1 cellular context compared by ENCODE assay signal in the genomic region with DNA sequence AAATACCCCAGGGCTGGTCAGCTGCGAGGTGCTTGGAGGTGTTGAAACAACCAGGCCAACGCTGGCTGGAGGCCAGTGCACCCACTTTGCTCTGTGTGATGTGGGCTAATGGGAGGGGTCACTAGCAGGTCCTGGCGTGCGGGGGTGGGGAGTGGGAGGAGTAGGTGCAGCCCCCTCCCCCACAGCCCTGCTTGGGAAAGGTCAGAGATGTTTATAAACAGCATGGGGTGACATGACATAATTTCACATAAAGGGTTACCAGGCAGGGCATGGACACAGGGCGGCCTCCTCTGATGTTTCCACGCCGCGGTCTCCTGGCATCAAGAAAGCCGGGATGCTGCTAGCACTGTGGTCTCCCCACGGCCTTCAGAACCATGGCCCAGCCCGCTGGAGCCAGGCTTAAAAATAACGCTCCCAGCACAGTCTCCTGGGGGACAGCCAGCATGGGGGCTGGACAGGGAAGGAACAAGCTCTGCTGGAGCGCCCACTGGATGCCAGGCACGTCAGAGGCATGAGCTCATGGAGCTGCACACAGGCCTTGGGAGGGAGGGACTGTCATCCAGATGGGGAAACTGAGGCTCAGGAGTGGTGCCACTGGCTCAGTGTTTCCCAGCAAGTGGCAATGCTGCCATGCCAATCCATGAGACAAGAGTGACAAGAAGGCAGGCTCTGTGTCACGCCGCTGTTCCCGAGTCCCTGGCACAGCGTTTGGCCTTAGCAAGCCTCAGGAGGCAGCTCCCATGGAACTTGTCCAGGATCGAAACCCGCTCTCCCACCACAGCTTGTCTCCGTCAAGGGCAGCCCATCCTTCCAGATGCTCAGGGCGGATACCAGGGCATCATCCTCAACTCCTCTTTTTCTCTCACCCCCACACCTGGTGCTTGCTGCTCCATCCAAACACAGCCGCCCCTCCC.
TF ChIP-seq lines count a peak whose summit lies in the region.

No MANE protein-coding gene starts in this region.

TF ChIP-seq in HepG2, 621 proteins besides CTCF, POLR2A, EP300 and RAD21 (continued from another document and continues in another):
- peak; percentile 97 for TF ChIP-seq ZSCAN21 (CRISPR knock-in tag; IDR thresholded peaks at IDR 0.05; ENCODE audit: borderline replicate concordance)
- peak; percentile 26 for TF ChIP-seq SRSF1 (optimal IDR thresholded peaks at IDR 0.05; ENCODE audit: low read depth, low read length)
- peak; percentile 18; the same call in 1 of the 2 replicates for TF ChIP-seq ZNF713 (CRISPR knock-in tag; IDR thresholded peaks at IDR 0.05)
- TF ChIP-seq, protein P1, sequence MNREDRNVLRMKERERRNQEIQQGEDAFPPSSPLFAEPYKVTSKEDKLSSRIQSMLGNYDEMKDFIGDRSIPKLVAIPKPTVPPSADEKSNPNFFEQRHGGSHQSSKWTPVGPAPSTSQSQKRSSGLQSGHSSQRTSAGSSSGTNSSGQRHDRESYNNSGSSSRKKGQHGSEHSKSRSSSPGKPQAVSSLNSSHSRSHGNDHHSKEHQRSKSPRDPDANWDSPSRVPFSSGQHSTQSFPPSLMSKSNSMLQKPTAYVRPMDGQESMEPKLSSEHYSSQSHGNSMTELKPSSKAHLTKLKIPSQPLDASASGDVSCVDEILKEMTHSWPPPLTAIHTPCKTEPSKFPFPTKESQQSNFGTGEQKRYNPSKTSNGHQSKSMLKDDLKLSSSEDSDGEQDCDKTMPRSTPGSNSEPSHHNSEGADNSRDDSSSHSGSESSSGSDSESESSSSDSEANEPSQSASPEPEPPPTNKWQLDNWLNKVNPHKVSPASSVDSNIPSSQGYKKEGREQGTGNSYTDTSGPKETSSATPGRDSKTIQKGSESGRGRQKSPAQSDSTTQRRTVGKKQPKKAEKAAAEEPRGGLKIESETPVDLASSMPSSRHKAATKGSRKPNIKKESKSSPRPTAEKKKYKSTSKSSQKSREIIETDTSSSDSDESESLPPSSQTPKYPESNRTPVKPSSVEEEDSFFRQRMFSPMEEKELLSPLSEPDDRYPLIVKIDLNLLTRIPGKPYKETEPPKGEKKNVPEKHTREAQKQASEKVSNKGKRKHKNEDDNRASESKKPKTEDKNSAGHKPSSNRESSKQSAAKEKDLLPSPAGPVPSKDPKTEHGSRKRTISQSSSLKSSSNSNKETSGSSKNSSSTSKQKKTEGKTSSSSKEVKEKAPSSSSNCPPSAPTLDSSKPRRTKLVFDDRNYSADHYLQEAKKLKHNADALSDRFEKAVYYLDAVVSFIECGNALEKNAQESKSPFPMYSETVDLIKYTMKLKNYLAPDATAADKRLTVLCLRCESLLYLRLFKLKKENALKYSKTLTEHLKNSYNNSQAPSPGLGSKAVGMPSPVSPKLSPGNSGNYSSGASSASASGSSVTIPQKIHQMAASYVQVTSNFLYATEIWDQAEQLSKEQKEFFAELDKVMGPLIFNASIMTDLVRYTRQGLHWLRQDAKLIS (CRISPR knock-in tag; IDR thresholded peaks at IDR 0.05) = peak; percentile 12; the same call in 1 of the 2 replicates
- no peak for TF ChIP-seq MAFG (CRISPR knock-in tag; IDR thresholded peaks at IDR 0.05)
- peak; percentile 88; the same call in 1 of the 2 replicates for TF ChIP-seq MIER2 (CRISPR knock-in tag; IDR thresholded peaks at IDR 0.05)
- peak; percentile 91 for TF ChIP-seq ZNF792 (CRISPR knock-in tag; IDR thresholded peaks at IDR 0.05)
- peak; percentile 96 for TF ChIP-seq ZSCAN9 (CRISPR knock-in tag; IDR thresholded peaks at IDR 0.05; ENCODE audit: borderline replicate concordance)
- peak; percentile 72; the same call in 1 of the 2 replicates for TF ChIP-seq NFIB (CRISPR knock-in tag; IDR thresholded peaks at IDR 0.05; ENCODE audit: borderline replicate concordance)
- TF ChIP-seq, protein P2, sequence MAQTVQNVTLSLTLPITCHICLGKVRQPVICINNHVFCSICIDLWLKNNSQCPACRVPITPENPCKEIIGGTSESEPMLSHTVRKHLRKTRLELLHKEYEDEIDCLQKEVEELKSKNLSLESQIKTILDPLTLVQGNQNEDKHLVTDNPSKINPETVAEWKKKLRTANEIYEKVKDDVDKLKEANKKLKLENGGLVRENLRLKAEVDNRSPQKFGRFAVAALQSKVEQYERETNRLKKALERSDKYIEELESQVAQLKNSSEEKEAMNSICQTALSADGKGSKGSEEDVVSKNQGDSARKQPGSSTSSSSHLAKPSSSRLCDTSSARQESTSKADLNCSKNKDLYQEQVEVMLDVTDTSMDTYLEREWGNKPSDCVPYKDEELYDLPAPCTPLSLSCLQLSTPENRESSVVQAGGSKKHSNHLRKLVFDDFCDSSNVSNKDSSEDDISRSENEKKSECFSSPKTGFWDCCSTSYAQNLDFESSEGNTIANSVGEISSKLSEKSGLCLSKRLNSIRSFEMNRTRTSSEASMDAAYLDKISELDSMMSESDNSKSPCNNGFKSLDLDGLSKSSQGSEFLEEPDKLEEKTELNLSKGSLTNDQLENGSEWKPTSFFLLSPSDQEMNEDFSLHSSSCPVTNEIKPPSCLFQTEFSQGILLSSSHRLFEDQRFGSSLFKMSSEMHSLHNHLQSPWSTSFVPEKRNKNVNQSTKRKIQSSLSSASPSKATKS (CRISPR knock-in tag; IDR thresholded peaks at IDR 0.05) = peak; percentile 92
- peak; percentile 88 for TF ChIP-seq MYC (CRISPR knock-in tag; IDR thresholded peaks at IDR 0.05; ENCODE audit: borderline replicate concordance)
- TF ChIP-seq ZNF589 (CRISPR knock-in tag; conservative IDR thresholded peaks at IDR 0.05) = peak; percentile 92
- TF ChIP-seq SP1 (IDR thresholded peaks at IDR 0.05) = no peak
- peak; percentile 94 for TF ChIP-seq SP1 (CRISPR knock-in tag; IDR thresholded peaks at IDR 0.05)
- TF ChIP-seq ZNF83 (CRISPR knock-in tag; IDR thresholded peaks at IDR 0.05; ENCODE audit: borderline replicate concordance) = peak; percentile 32
- peak; percentile 100 for TF ChIP-seq KDM3A (CRISPR knock-in tag; IDR thresholded peaks at IDR 0.05; ENCODE audit: low read depth)
- TF ChIP-seq, protein P3, sequence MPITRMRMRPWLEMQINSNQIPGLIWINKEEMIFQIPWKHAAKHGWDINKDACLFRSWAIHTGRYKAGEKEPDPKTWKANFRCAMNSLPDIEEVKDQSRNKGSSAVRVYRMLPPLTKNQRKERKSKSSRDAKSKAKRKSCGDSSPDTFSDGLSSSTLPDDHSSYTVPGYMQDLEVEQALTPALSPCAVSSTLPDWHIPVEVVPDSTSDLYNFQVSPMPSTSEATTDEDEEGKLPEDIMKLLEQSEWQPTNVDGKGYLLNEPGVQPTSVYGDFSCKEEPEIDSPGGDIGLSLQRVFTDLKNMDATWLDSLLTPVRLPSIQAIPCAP (CRISPR knock-in tag; IDR thresholded peaks at IDR 0.05; ENCODE audit: low read depth) = 0 out of 2 replicates have a peak, but pooled peaks have one; percentile 66
- no peak for TF ChIP-seq SYNCRIP (IDR thresholded peaks at IDR 0.05; ENCODE audit: insufficient read depth, low read depth, low read length)
- TF ChIP-seq, protein P4, sequence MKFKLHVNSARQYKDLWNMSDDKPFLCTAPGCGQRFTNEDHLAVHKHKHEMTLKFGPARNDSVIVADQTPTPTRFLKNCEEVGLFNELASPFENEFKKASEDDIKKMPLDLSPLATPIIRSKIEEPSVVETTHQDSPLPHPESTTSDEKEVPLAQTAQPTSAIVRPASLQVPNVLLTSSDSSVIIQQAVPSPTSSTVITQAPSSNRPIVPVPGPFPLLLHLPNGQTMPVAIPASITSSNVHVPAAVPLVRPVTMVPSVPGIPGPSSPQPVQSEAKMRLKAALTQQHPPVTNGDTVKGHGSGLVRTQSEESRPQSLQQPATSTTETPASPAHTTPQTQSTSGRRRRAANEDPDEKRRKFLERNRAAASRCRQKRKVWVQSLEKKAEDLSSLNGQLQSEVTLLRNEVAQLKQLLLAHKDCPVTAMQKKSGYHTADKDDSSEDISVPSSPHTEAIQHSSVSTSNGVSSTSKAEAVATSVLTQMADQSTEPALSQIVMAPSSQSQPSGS (CRISPR knock-in tag; IDR thresholded peaks at IDR 0.05) = peak; percentile 99
- no peak; the same call in 1 of the 2 replicates for TF ChIP-seq ZNF841 (CRISPR knock-in tag; IDR thresholded peaks at IDR 0.05; ENCODE audit: borderline replicate concordance)
- TF ChIP-seq ESRRA (CRISPR knock-in tag; IDR thresholded peaks at IDR 0.05; ENCODE audit: low read depth) = peak; percentile 91
- peak; percentile 96; the same call in 1 of the 2 replicates for TF ChIP-seq KDM6A (CRISPR knock-in tag; IDR thresholded peaks at IDR 0.05; ENCODE audit: low read depth)
- no peak for TF ChIP-seq MTF1 (CRISPR knock-in tag; IDR thresholded peaks at IDR 0.05)
- 0 out of 2 replicates have a peak, but pooled peaks have one; percentile 78 for TF ChIP-seq ZNF264 (CRISPR knock-in tag; IDR thresholded peaks at IDR 0.05)
- no peak for TF ChIP-seq SNRNP70 (IDR thresholded peaks at IDR 0.05; ENCODE audit: low read depth, low read length)
- TF ChIP-seq ATRX (CRISPR knock-in tag; IDR thresholded peaks at IDR 0.05; ENCODE audit: borderline replicate concordance) = no peak
- TF ChIP-seq RFX3 (CRISPR knock-in tag; IDR thresholded peaks at IDR 0.05) = peak; percentile 67; the same call in 1 of the 2 replicates
- TF ChIP-seq SRY (CRISPR knock-in tag; IDR thresholded peaks at IDR 0.05) = no peak; the same call in 1 of the 2 replicates
- TF ChIP-seq HMGA1 (CRISPR knock-in tag; conservative IDR thresholded peaks at IDR 0.05) = no peak
- no peak for TF ChIP-seq TBP (CRISPR knock-in tag; IDR thresholded peaks at IDR 0.05)
- TF ChIP-seq CC2D1A (CRISPR knock-in tag; IDR thresholded peaks at IDR 0.05) = no peak
- TF ChIP-seq ZNF703 (CRISPR knock-in tag; IDR thresholded peaks at IDR 0.05; ENCODE audit: borderline replicate concordance) = no peak
- peak; percentile 82 for TF ChIP-seq ZNF138 (CRISPR knock-in tag; IDR thresholded peaks at IDR 0.05; ENCODE audit: low read depth)
- peak; percentile 93 for TF ChIP-seq CEBPG (CRISPR knock-in tag; IDR thresholded peaks at IDR 0.05)
- peak; percentile 91; the same call in 1 of the 2 replicates for TF ChIP-seq ZBTB20 (CRISPR knock-in tag; IDR thresholded peaks at IDR 0.05; ENCODE audit: borderline replicate concordance, low read depth)
- TF ChIP-seq DPF2 (CRISPR knock-in tag; IDR thresholded peaks at IDR 0.05; ENCODE audit: borderline replicate concordance, low read depth) = peak; percentile 92
- TF ChIP-seq, protein P5, sequence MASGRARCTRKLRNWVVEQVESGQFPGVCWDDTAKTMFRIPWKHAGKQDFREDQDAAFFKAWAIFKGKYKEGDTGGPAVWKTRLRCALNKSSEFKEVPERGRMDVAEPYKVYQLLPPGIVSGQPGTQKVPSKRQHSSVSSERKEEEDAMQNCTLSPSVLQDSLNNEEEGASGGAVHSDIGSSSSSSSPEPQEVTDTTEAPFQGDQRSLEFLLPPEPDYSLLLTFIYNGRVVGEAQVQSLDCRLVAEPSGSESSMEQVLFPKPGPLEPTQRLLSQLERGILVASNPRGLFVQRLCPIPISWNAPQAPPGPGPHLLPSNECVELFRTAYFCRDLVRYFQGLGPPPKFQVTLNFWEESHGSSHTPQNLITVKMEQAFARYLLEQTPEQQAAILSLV (CRISPR knock-in tag; IDR thresholded peaks at IDR 0.05; ENCODE audit: borderline replicate concordance) = peak; percentile 74
- TF ChIP-seq, protein P6, sequence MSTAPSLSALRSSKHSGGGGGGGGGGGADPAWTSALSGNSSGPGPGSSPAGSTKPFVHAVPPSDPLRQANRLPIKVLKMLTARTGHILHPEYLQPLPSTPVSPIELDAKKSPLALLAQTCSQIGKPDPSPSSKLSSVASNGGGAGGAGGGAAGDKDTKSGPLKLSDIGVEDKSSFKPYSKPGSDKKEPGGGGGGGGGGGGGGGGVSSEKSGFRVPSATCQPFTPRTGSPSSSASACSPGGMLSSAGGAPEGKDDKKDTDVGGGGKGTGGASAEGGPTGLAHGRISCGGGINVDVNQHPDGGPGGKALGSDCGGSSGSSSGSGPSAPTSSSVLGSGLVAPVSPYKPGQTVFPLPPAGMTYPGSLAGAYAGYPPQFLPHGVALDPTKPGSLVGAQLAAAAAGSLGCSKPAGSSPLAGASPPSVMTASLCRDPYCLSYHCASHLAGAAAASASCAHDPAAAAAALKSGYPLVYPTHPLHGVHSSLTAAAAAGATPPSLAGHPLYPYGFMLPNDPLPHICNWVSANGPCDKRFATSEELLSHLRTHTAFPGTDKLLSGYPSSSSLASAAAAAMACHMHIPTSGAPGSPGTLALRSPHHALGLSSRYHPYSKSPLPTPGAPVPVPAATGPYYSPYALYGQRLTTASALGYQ (CRISPR knock-in tag; IDR thresholded peaks at IDR 0.05) = peak; percentile 98
- TF ChIP-seq, protein P7, sequence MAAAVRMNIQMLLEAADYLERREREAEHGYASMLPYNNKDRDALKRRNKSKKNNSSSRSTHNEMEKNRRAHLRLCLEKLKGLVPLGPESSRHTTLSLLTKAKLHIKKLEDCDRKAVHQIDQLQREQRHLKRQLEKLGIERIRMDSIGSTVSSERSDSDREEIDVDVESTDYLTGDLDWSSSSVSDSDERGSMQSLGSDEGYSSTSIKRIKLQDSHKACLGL (CRISPR knock-in tag; IDR thresholded peaks at IDR 0.05) = peak; percentile 52
- TF ChIP-seq MXI1 (IDR thresholded peaks at IDR 0.05; ENCODE audit: borderline replicate concordance, low read depth, low read length) = peak; percentile 63; the same call in 1 of the 3 replicates
- peak; percentile 96 for TF ChIP-seq SNAPC2 (CRISPR knock-in tag; IDR thresholded peaks at IDR 0.05)
- peak; percentile 92 for TF ChIP-seq ZNF761 (CRISPR knock-in tag; conservative IDR thresholded peaks at IDR 0.05)
- TF ChIP-seq, protein P8, sequence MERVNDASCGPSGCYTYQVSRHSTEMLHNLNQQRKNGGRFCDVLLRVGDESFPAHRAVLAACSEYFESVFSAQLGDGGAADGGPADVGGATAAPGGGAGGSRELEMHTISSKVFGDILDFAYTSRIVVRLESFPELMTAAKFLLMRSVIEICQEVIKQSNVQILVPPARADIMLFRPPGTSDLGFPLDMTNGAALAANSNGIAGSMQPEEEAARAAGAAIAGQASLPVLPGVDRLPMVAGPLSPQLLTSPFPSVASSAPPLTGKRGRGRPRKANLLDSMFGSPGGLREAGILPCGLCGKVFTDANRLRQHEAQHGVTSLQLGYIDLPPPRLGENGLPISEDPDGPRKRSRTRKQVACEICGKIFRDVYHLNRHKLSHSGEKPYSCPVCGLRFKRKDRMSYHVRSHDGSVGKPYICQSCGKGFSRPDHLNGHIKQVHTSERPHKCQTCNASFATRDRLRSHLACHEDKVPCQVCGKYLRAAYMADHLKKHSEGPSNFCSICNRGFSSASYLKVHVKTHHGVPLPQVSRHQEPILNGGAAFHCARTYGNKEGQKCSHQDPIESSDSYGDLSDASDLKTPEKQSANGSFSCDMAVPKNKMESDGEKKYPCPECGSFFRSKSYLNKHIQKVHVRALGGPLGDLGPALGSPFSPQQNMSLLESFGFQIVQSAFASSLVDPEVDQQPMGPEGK (CRISPR knock-in tag; IDR thresholded peaks at IDR 0.05) = peak; percentile 100
- TF ChIP-seq KMT2B (CRISPR knock-in tag; IDR thresholded peaks at IDR 0.05) = peak; percentile 68
- TF ChIP-seq PAF1 (CRISPR knock-in tag; IDR thresholded peaks at IDR 0.05) = peak; percentile 70; the same call in 1 of the 2 replicates
- peak; percentile 94 for TF ChIP-seq SIX4 (CRISPR knock-in tag; IDR thresholded peaks at IDR 0.05)
